Comparison of ENCODE assay signal across 1 cellular context in the genomic region with DNA sequence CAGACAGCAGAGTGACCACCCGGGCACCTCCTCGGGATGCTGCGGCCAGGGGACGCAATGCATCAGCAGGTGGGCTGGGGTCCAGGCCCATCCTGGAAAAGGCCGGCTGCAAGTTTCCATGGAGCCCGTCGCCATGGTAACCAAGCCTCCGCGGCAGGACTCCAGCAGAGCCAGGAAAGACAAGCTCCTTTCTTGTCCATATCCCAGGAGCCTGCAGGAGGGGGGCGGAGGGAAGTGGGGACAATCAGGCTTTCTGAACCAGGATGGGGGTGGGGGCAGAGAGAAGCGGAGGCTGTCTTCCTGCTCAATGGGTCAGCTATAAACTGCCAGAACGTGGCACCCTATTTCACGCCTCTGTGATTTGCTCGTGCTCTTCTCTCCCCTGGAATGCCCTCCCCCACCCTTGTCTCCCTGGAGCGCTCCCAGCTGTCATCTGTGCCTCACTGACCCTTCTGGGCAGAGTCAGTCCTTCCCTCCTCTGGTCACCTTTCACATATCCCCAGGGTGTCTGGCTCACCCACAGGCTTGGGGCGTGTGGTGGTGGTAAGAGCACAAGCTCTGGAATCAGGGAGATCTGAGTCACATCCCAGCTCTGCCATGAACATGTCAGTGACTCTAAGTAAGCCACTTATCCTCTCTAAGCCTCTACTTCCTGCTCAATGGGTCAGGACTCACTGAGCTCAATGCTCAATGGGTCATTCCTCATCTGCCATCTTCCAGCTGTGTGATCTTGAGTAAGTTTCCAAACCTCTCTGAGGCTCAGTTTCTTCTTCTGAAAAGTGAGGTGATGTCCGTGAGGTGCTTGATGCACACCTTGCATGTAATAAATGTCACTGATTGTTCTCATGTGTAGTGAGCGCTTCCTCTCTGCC.
TF ChIP-seq lines count a peak whose summit lies in the region.

No MANE protein-coding gene starts in this region.

TF ChIP-seq in H1, 55 proteins besides CTCF, POLR2A, EP300 and RAD21 (continued from another document):
- TF ChIP-seq SP1 (IDR thresholded peaks at IDR 0.05; ENCODE audit: low read depth, low read length): 0 out of 2 replicates have a peak, but pooled peaks have one; percentile 33
